7 cellular contexts compared by ENCODE assay signal in the genomic region with DNA sequence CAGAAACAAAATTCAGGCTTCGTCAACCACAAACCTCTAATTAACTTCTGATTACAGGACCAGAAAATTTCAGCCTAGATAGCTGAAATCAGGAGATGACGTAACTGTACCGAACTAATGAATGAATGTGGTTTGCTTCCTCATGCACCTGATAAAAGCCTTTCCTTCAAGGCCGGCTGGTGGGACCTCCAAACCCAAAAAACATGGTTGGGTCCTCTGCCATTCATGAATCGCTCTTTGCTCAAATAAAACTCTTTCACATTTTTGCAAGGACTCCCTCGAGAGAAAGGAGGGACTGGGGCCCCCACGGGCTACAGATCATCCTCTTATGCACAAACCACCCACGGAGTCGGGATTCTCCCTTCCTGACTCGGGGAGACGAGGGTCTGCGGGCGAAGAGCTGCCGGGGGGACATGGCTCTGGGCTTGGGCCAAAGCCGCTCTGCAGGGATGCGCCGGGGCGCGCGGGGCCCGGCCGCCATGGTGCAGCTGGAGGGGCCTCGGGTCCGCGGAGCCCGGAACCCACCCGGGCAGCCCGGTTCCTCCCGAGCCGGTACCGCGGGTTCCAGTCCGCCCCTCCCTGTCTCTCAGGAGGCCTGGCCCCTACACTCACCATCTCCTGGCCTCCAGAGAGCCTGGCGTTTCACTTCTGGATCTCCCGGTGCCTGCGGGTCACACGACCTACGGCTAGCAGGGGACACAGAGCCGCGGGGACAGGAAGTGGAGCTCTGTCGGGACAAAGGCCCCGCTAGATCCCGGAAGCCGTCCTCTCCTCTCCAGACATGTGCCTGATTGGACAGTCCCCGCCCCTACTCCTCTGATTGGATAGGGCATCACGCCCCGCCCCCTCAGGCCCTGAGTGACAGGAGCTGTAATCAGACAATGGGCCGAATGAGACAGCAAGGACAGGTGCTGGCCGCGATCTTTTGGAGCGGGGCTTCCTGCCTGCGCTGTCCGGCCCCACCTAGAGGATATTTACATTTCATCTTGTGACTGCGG.
DNase-seq lines count a peak whose midpoint lies in the region; ATAC-seq and TF ChIP-seq lines count a peak whose summit lies in the region.

TSS of gene ZNF195 (minus strand) at position 721 of the 998 bp plus-strand sequence. CDS start at position 615, 106 bp downstream.

- H3K4me3 ChIP-seq in retinal pigment epithelial cell (ENCODE audit: low read length) = peak within 1 kb of the TSS; percentile 95

- DNase-seq in NCI-H2081 (lab: John Stamatoyannopoulos, UW) (peak; percentile 98), T1000 (lab: John Stamatoyannopoulos, UW) (peak; percentile 91), astrocyte of the hippocampus (ENCODE audit: low read depth, low spot score) (peak; percentile 97), hippocampal formation (lab: John Stamatoyannopoulos, UW) (peak; percentile 97 to 99), retinal pigment epithelial cell (ENCODE audit: low read depth) (peak; percentile 83)

- ATAC-seq in GM18508 (IDR thresholded peaks at IDR 0.05; ENCODE audit: insufficient read depth, unreplicated experiment) = peak; percentile 94
- ATAC-seq in HG03025 (IDR thresholded peaks at IDR 0.05; ENCODE audit: low FRiP score, unreplicated experiment) = peak; percentile 98

- TF ChIP-seq CTCF in retinal pigment epithelial cell (conservative IDR thresholded peaks at IDR 0.05; ENCODE audit: low read depth, low read length) = no peak

Comparison
In these comparisons a context has a peak if more than half of its experiments do, and no peak if none do; other contexts are left out.
1. Peak in every context shown above with its lines: DNase-seq, ATAC-seq and H3K4me3 ChIP-seq.